8 cellular contexts compared by ENCODE assay signal in the genomic region with DNA sequence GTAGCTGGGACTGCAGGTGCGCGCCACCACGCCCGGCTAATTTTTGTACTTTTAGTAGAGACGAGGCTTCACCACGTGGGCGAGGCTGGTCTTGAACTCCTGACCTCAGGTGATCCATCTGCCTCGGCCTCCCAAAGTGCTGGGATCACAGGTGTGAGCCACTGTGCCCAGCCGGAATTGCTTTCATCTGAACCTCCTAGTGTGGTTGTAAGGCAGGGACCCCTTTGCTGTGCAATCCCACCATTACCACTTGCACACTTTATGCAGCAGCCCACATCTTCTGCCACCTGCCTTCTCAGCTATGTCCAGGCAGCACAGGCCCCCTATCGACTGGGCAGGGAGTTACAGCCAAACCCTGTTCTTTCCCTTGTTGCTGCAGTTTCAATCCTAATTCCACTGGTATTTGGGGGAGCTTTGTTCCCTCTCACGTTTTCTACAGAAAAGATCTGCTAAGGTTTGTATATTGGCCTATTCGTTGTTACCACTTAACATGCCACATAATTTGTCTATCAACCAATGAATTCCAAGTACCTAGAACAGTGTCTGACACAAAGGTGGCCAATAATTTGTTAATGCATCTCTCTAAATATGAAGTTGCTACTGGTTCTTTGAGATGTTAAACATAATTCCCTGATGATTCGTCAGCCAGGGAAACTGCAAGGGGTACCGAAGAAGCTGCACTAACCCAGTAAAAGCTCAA. TPM values are rescaled to one million over a fixed set of nuclear protein-coding genes. Genes with fewer than 3 reads are reported as not detected.
DNase-seq lines count a peak whose midpoint lies in the region; ATAC-seq, FAIRE-seq and TF ChIP-seq lines count a peak whose summit lies in the region.

No MANE protein-coding gene starts in this region.

- CTCF ChIA-PET in GM12878 (lab: Yijun Ruan, JAX), result interaction anchor here (0.5 to 2.5 kb wide), 37 partner anchors 9 to 319 kb away, joined by 3 to 16 read pairs (median 4); a partner anchor contains a TSS

- peak overlapping the region in 8 of 10 donors; percentile 0 to 64 (median 34) for H3K27ac Mint-ChIP-seq in naive thymus-derived CD8-positive, alpha-beta T cell

- H3K36me3 Mint-ChIP-seq in naive thymus-derived CD8-positive, alpha-beta T cell, result peaks cover 0 to 72% (median 5%) of the 10 kb centered on the region in 3 donors

- H4K20me1 ChIP-seq in GM12878 (ENCODE audit: control insufficient read depth, insufficient read depth), result peaks cover 7% of the 10 kb centered on the region

- H3K4me3 Mint-ChIP-seq in naive thymus-derived CD8-positive, alpha-beta T cell, result peak overlapping the region in 1 of 10 donors; percentile 38

- intact Hi-C loops in GM12878 (cut with micrococcal nuclease; ENCODE audit: unreplicated experiment), result no loop called here

- H3K36me3 ChIP-seq in GM12878 (ENCODE audit: control insufficient read depth in 2 of 2, insufficient read depth in 2 of 2, low read length in 1 of 2), result peaks cover 2 to 10% of the 10 kb centered on the region in 2 experiments; a peak in 3 of 4 replicates

- no peaks in the 10 kb centered on the region for H3K9me3 ChIP-seq in GM12878 (replicated peaks; ENCODE audit: control insufficient read depth, insufficient read depth, low read length)

- no peaks in the 10 kb centered on the region for H3K4me1 ChIP-seq in GM12878 (ENCODE audit: control insufficient read depth, insufficient read depth, low read length)

- in situ Hi-C loops in GM12878 (cut with MboI), result loop anchor here (5.0 kb wide), 1 partner anchor 268 kb away; no protein-coding TSS in a partner anchor

- peak; percentile 55 for TF ChIP-seq RAD21 in GM12878 (IDR thresholded peaks at IDR 0.05; ENCODE audit: insufficient read depth, low read depth, low read length)

- no peaks in the 10 kb centered on the region for H3K9me3 Mint-ChIP-seq in naive thymus-derived CD8-positive, alpha-beta T cell

- SMC1A ChIA-PET in GM12878 (lab: Charles Lee; ENCODE audit: uncharacterized antibody, unreplicated experiment), result interaction anchor here (0.6 to 1.7 kb wide), 8 partner anchors 9 to 253 kb away, joined by 3 to 7 read pairs (median 4); a partner anchor contains a TSS

- ATAC-seq in GM12878 (peak; percentile 78), HG03280 (IDR thresholded peaks at IDR 0.05; ENCODE audit: unreplicated experiment) (no peak), HG03108 (IDR thresholded peaks at IDR 0.05; ENCODE audit: unreplicated experiment) (no peak), HG02642 (IDR thresholded peaks at IDR 0.05; ENCODE audit: poor library complexity, unreplicated experiment) (no peak)
- ATAC-seq in naive thymus-derived CD8-positive, alpha-beta T cell, result peak; percentile 71 to 73

- H3K27me3 ChIP-seq in HL-60 (ENCODE audit: insufficient read depth, poor library complexity, severe bottlenecking), result no peaks in the 10 kb centered on the region
- H3K27me3 ChIP-seq in GM12878 (replicated peaks in 1 of 2; ENCODE audit: control insufficient read depth in 2 of 2, insufficient read depth in 2 of 2, low read length in 1 of 2), result no peaks in the 10 kb centered on the region

- DNase-seq in GM03348 (ENCODE audit: low spot score) (peak; percentile 47), HL-60 (ENCODE audit: low read depth in 1 of 2, low spot score in 1 of 2) (peak in 1 of 2 experiments; percentile 72), T-helper 2 cell (peak in 4 of 5 experiments; percentile 30 to 58 (median 33)), GM12878 (ENCODE audit: low read depth, low spot score) (no peak)
- peak; percentile 9 to 67 (median 41) for DNase-seq in naive thymus-derived CD8-positive, alpha-beta T cell

- POLR2A ChIA-PET in GM12878 (lab: Charles Lee), result interaction anchor here (0.6 to 1.1 kb wide), 5 partner anchors 21 to 395 kb away, joined by 3 to 4 read pairs (median 3); a partner anchor contains a TSS
- POLR2A ChIA-PET in naive thymus-derived CD8-positive, alpha-beta T cell (lab: Charles Lee), result interaction anchor here (0.7 to 1.2 kb wide), 3 partner anchors 55 to 182 kb away, joined by 3 to 4 read pairs (median 3); no protein-coding TSS in a partner anchor

- peak overlapping the region; percentile 22; the same call in 1 of the 2 replicates for H3K4me2 ChIP-seq in GM12878 (ENCODE audit: control insufficient read depth, insufficient read depth)

- H3K4me3 ChIP-seq in HL-60 (replicated peaks; ENCODE audit: insufficient read depth, low read length) (no peak overlapping the region), GM12878 (no peak overlapping the region)

- FAIRE-seq in GM12878 (lab: Jason Lieb, UNC), result peak; percentile 13

- H3K79me2 ChIP-seq in GM12878 (ENCODE audit: control insufficient read depth, insufficient read depth, low read length), result peaks cover 43% of the 10 kb centered on the region

- H3K9ac ChIP-seq in GM12878 (ENCODE audit: control insufficient read depth, insufficient read depth, low read length), result no peak overlapping the region

- BruUV-seq in GM12878 (replicated peaks; lab: Mats Ljungman, UMichigan), result no TSS peak

- H2AFZ ChIP-seq in GM12878 (ENCODE audit: control insufficient read depth, low read depth, low read length), result no peak overlapping the region

- H3K4me1 Mint-ChIP-seq in naive thymus-derived CD8-positive, alpha-beta T cell, result peaks cover 0 to 43% (median 31%) of the 10 kb centered on the region in 4 donors

- peak; percentile 51; the same call in 1 of the 2 replicates for TF ChIP-seq POLR2A in GM12878 (IDR thresholded peaks at IDR 0.05; ENCODE audit: low read depth, low read length)

- RAD21 ChIA-PET in GM12878 (lab: Charles Lee; ENCODE audit: unreplicated experiment), result interaction anchor here (0.6 to 1.4 kb wide), 14 partner anchors 9 to 269 kb away, joined by 3 to 7 read pairs (median 4); a partner anchor contains a TSS

- TF ChIP-seq CTCF in HL-60 (IDR thresholded peaks at IDR 0.05; ENCODE audit: insufficient read depth, low read length), result peak; percentile 15
- peak; percentile 68 to 91 (median 72) for TF ChIP-seq CTCF in GM12878 (IDR thresholded peaks at IDR 0.05 in 2 of 3, conservative IDR thresholded peaks at IDR 0.05 in 1 of 3; ENCODE audit: control insufficient read depth in 2 of 3, extremely low read depth in 1 of 3, insufficient read depth in 1 of 3, low read depth in 3 of 3, low read length in 3 of 3)

- H3K27ac ChIP-seq in HL-60 (replicated peaks) (no peak overlapping the region), GM12878 (ENCODE audit: control insufficient read depth, insufficient read depth) (no peak overlapping the region)

- TF ChIP-seq EP300 in GM12878 (IDR thresholded peaks at IDR 0.05; ENCODE audit: borderline replicate concordance in 1 of 2, control insufficient read depth in 1 of 2, low read depth in 2 of 2, low read length in 2 of 2), result no peak

- WGBS in GM12878 (ENCODE audit: insufficient coverage, insufficient replicate concordance, low lambda C conversion rate, missing lambda C conversion rate), result 45% methylated on average over 14 of the region's 14 CpGs

- no peaks in the 10 kb centered on the region for H3K27me3 Mint-ChIP-seq in naive thymus-derived CD8-positive, alpha-beta T cell

RNA-seq across cellular contexts. Expression of a gene that starts 6.5 kb away (rescaled TPM):
- total RNA-seq in GM12878 (2013; cell fraction: nucleolus; rRNA removed), result 298 and 461 TPM in 2 replicates
- 1,792 and 2,082 TPM in 2 replicates for total RNA-seq in GM12878 (2014; rRNA removed)
- 3,753 and 4,112 TPM in 2 replicates for total RNA-seq in GM12878 (2014; rRNA removed; fragmentation: Illumina TruSeq; extraction: Trizol)
- 2,274 and 2,439 TPM in 2 replicates for total RNA-seq in GM12878 (2021)
- 4,793 TPM for polyA plus RNA-seq in GM12878 (2011; ENCODE audit: low read depth)
- 4,235 and 5,931 TPM in 2 replicates for polyA plus RNA-seq in GM12878 (2011; rRNA removed)
- 2,324 and 2,798 TPM in 2 replicates for polyA plus RNA-seq in GM12878 (2011; cell fraction: cytosol; rRNA removed)
- polyA plus RNA-seq in GM12878 (2011; cell fraction: nucleus; rRNA removed), result 799 and 1,687 TPM in 2 replicates
- 9,814 and 10,250 TPM in 2 replicates for polyA plus RNA-seq in GM12878 (2012)
- 6,541 and 7,422 TPM in 2 replicates for polyA plus RNA-seq in GM12878 (2014; fragmentation: Illumina TruSeq; extraction: Trizol)
- polyA plus RNA-seq in GM12878 (2014; fragmentation: Nextera tagmentation; extraction: Ambion mirVana), result 1,000 to 10,000 TPM; 4,146 to 5,350 TPM
- polyA plus RNA-seq in GM12878 (2014; rRNA removed), result 2,881 and 3,581 TPM in 2 replicates
- 1,000 to 10,000 TPM; 1,812 to 1,889 TPM for polyA plus RNA-seq in GM12878 (2016; fragmentation: Nextera tagmentation; extraction: Ambion mirVana)
- polyA minus RNA-seq in GM12878 (2011; rRNA and poly(A)+ RNA removed), result 1,155 and 1,469 TPM in 2 replicates
- polyA minus RNA-seq in GM12878 (2011; cell fraction: cytosol; rRNA and poly(A)+ RNA removed), result 295 and 328 TPM in 2 replicates
- 71.3 and 90.8 TPM in 2 replicates for polyA minus RNA-seq in GM12878 (2011; cell fraction: nucleus; rRNA and poly(A)+ RNA removed)
- 1,000 to 10,000 TPM; 3,863 to 3,911 TPM for total RNA-seq in naive thymus-derived CD8-positive, alpha-beta T cell
- 1,000 to 10,000 TPM; 4,465 to 5,898 (median 5,767) TPM for polyA plus RNA-seq in naive thymus-derived CD8-positive, alpha-beta T cell

RNA-seq across cellular contexts. Expression of a gene that starts 26.5 kb away (rescaled TPM):
- 3.8 and 5.0 TPM in 2 replicates for total RNA-seq in GM12878 (2013; cell fraction: nucleolus; rRNA removed)
- total RNA-seq in GM12878 (2014; rRNA removed) (5.4 and 5.6 TPM in 2 replicates), GM12878 (2014; rRNA removed; fragmentation: Illumina TruSeq; extraction: Trizol) (1.5 and 1.6 TPM in 2 replicates), GM12878 (2021) (7.4 and 7.8 TPM in 2 replicates)
- not detected for polyA plus RNA-seq in GM12878 (2011; ENCODE audit: low read depth)
- polyA plus RNA-seq in GM12878 (2011; rRNA removed) (1.3 and 2.2 TPM in 2 replicates), GM12878 (2014; fragmentation: Illumina TruSeq; extraction: Trizol) (0.41 and 1.4 TPM in 2 replicates), GM12878 (2014; fragmentation: Nextera tagmentation; extraction: Ambion mirVana) (under 1 TPM; 0.27 to 0.69 TPM), GM12878 (2014; rRNA removed) (5.7 and 6.1 TPM in 2 replicates), GM12878 (2016; fragmentation: Nextera tagmentation; extraction: Ambion mirVana) (1 to 10 TPM; 2.9 to 3.7 TPM)
- 2.3 and 3.7 TPM in 2 replicates for polyA plus RNA-seq in GM12878 (2011; cell fraction: cytosol; rRNA removed)
- 2.3 TPM in 2 replicates for polyA plus RNA-seq in GM12878 (2011; cell fraction: nucleus; rRNA removed)
- polyA plus RNA-seq in GM12878 (2012), result 1.0 and 2.8 TPM in 2 replicates
- polyA minus RNA-seq in GM12878 (2011; rRNA and poly(A)+ RNA removed), result 0.37 and 1.6 TPM in 2 replicates
- 0.94 and 1.1 TPM in 2 replicates for polyA minus RNA-seq in GM12878 (2011; cell fraction: cytosol; rRNA and poly(A)+ RNA removed)
- polyA minus RNA-seq in GM12878 (2011; cell fraction: nucleus; rRNA and poly(A)+ RNA removed), result 0.67 and 1.1 TPM in 2 replicates
- 1 to 10 TPM; 1.2 to 2.0 TPM for total RNA-seq in naive thymus-derived CD8-positive, alpha-beta T cell
- polyA plus RNA-seq in naive thymus-derived CD8-positive, alpha-beta T cell, result 1 to 10 TPM in 1 of 3 donors, under 1 TPM in 2; 0.43 to 1.1 (median 0.47) TPM

Comparison
In these comparisons a context has a peak if more than half of its experiments do, and no peak if none do; other contexts are left out.
1. ATAC-seq: peak in GM12878 (single experiment) and naive thymus-derived CD8-positive, alpha-beta T cell (2 of 2); none in HG03280 (single experiment), HG03108 (single experiment) and HG02642 (single experiment).